In genomic region chr10:11504566-11505285, GRCh38 we compare ENCODE assay signal across 21 cellular contexts.
"Had no signal": no experiment of that assay in that cellular context is flagged by ENCODE, and none has a peak within 500 bp of the region (broad histone marks: within the 10 kb centered on the region; RNA-seq: fewer than 3 reads in every experiment).

No MANE protein-coding gene starts in this region.

- H3K27ac Mint-ChIP-seq: activated CD4-positive, alpha-beta T cell treated with anti-CD3 and anti-CD28 coated beads for 36 hours; nephron had no signal

- H3K9me3 Mint-ChIP-seq: activated naive CD4-positive, alpha-beta T cell treated with anti-CD3 and anti-CD28 coated beads for 36 hours; nephron had no signal

- FAIRE-seq: TTC549, urothelium cell line had no signal

- H3K36me3 ChIP-seq: left ventricle myocardium inferior, WERI-Rb-1 had no signal

- H3K27ac ChIP-seq: body of pancreas, foreskin keratinocyte, left ventricle myocardium inferior, spleen, stomach, suprapubic skin, transverse colon, WERI-Rb-1 had no signal

- H3K4me3 ChIP-seq: body of pancreas, left ventricle myocardium inferior, spleen, stomach, suprapubic skin, transverse colon had no signal

- DNase-seq: activated CD4-positive, alpha-beta T cell treated with anti-CD3 and anti-CD28 coated beads, Interleukin-2, amount 50 U/mL, for 4 hours; activated CD8-positive, alpha-beta memory T cell treated with anti-CD3 and anti-CD28 coated beads, Interleukin-2, amount 50 U/mL, for 48 hours; activated effector memory CD4-positive, alpha-beta T cell treated with Interleukin-2 at 50 U/mL for 16 hours; body of pancreas; foreskin keratinocyte; glutamatergic neuron; kidney glomerular epithelial cell; left ventricle myocardium inferior; mammary epithelial cell; spleen; stimulated activated CD4-positive, alpha-beta T cell treated with anti-CD3 and anti-CD28 coated beads, Interleukin-4, amount 100 ng/mL, for 1 hour; stomach; T-helper 1 cell; transverse colon; WERI-Rb-1 had no signal

- ATAC-seq: body of pancreas, foreskin keratinocyte had no signal

- H3K27me3 ChIP-seq: body of pancreas, foreskin keratinocyte, spleen, stomach, suprapubic skin, transverse colon had no signal

- H3K4me3 Mint-ChIP-seq: activated CD4-positive, alpha-beta T cell treated with anti-CD3 and anti-CD28 coated beads for 36 hours; activated naive CD4-positive, alpha-beta T cell treated with anti-CD3 and anti-CD28 coated beads for 36 hours; nephron had no signal

- H3K9me3 ChIP-seq: body of pancreas, left ventricle myocardium inferior, spleen, stomach, suprapubic skin, transverse colon had no signal

- H3K4me1 ChIP-seq: body of pancreas, foreskin keratinocyte, stomach, suprapubic skin, transverse colon had no signal

- H3K27me3 Mint-ChIP-seq: activated CD4-positive, alpha-beta T cell treated with anti-CD3 and anti-CD28 coated beads for 36 hours had no signal

- H3K4me1 Mint-ChIP-seq: nephron had no signal
